In genomic region chr1:205528887-205529825, GRCh38 we compare ENCODE assay signal across 8 cellular contexts. TPM values are rescaled to one million over a fixed set of nuclear protein-coding genes. Genes with fewer than 3 reads are reported as not detected.
A peak's percentile ranks its signal among the peaks of the same experiment; 100 is the strongest.
DNase-seq lines count a peak whose midpoint lies in the region; ATAC-seq and TF ChIP-seq lines count a peak whose summit lies in the region.

No MANE protein-coding gene starts in this region.

- no peaks in the 10 kb centered on the region for H4K20me1 ChIP-seq in H9 (ENCODE audit: control insufficient read depth, insufficient read depth, insufficient read length)

- peaks cover 4 to 8% of the 10 kb centered on the region in 2 donors for H3K27me3 Mint-ChIP-seq in CD8-positive, alpha-beta memory T cell
- H3K27me3 Mint-ChIP-seq in H9 (ENCODE audit: low read depth), result peaks cover 6% of the 10 kb centered on the region
- H3K27me3 Mint-ChIP-seq in activated CD4-positive, alpha-beta memory T cell treated with anti-CD3 and anti-CD28 coated beads for 36 hours, result peaks cover 7% of the 10 kb centered on the region

- no peaks in the 10 kb centered on the region for H3K9me3 ChIP-seq in CD8-positive, alpha-beta memory T cell (ENCODE audit: low read length)
- H3K9me3 ChIP-seq in H9 (ENCODE audit: control insufficient read depth, low read depth, low read length), result no peaks in the 10 kb centered on the region

- H3K18ac ChIP-seq in H9 (ENCODE audit: insufficient read length, low read depth, low read length), result peak overlapping the region; percentile 15

- no peak overlapping the region for H2BK120ac ChIP-seq in H9 (ENCODE audit: low read depth, low read length, poor library complexity, severe bottlenecking)

- peak overlapping the region in 6 of 7 donors; percentile 34 to 78 (median 44) for H3K4me3 Mint-ChIP-seq in CD8-positive, alpha-beta memory T cell
- peak overlapping the region in 1 of 2 experiments; percentile 24; a peak in 2 of 5 replicates for H3K4me3 Mint-ChIP-seq in H9
- H3K4me3 Mint-ChIP-seq in activated CD4-positive, alpha-beta memory T cell treated with anti-CD3 and anti-CD28 coated beads for 36 hours, result peak overlapping the region; percentile 37

- ATAC-seq in HG02970 (IDR thresholded peaks at IDR 0.05; ENCODE audit: low FRiP score, unreplicated experiment), result no peak

- H3K79me1 ChIP-seq in H9 (ENCODE audit: insufficient read depth, low read depth, low read length, poor library complexity, severe bottlenecking), result no peaks in the 10 kb centered on the region

- H3K9me3 Mint-ChIP-seq in CD8-positive, alpha-beta memory T cell, result no peaks in the 10 kb centered on the region
- H3K9me3 Mint-ChIP-seq in H9, result no peaks in the 10 kb centered on the region
- H3K9me3 Mint-ChIP-seq in activated CD4-positive, alpha-beta memory T cell treated with anti-CD3 and anti-CD28 coated beads for 36 hours, result no peaks in the 10 kb centered on the region

- no peaks in the 10 kb centered on the region for H3K4me1 ChIP-seq in CD8-positive, alpha-beta memory T cell (ENCODE audit: insufficient read depth, low read length)
- H3K4me1 ChIP-seq in H9 (ENCODE audit: insufficient read depth, low read length), result no peaks in the 10 kb centered on the region

- H3K14ac ChIP-seq in H9 (ENCODE audit: insufficient read depth, low read length), result no peak overlapping the region

- TF ChIP-seq CTCF in H9 (conservative IDR thresholded peaks at IDR 0.05) (peak; percentile 99), dorsolateral prefrontal cortex (IDR thresholded peaks at IDR 0.05 in 54 of 56, conservative IDR thresholded peaks at IDR 0.05 in 2 of 56; ENCODE audit: low read depth in 1 of 56, partially characterized antibody in 56 of 56) (peak; percentile 78 to 99 (median 96))

- CTCF ChIA-PET in CD8-positive, alpha-beta memory T cell (lab: Charles Lee), result interaction anchor here (0.7 to 5.1 kb wide), 17 partner anchors 9 to 249 kb away, joined by 3 to 66 read pairs (median 4); partner anchors contain the start of gene ELK4
- CTCF ChIA-PET in activated CD4-positive, alpha-beta memory T cell treated with anti-CD3 and anti-CD28 coated beads for 36 hours (lab: Charles Lee), result interaction anchor here (0.6 to 11.0 kb wide), 24 partner anchors 8 to 553 kb away, joined by 3 to 321 read pairs (median 4); partner anchors contain the start of genes ELK4 and KLHDC8A

- peak overlapping the region; percentile 8 for H3K4me2 ChIP-seq in H9 (ENCODE audit: insufficient read depth, insufficient read length, low read length)

- no peak overlapping the region for H3K56ac ChIP-seq in H9 (ENCODE audit: insufficient read length, low read depth, low read length)

- no peak overlapping the region for H4K8ac ChIP-seq in H9 (replicated peaks; ENCODE audit: insufficient read length, low read depth, low read length)

- H3K27me3 ChIP-seq in CD8-positive, alpha-beta memory T cell (ENCODE audit: insufficient read depth, low read length, poor library complexity, severe bottlenecking), result no peaks in the 10 kb centered on the region
- H3K27me3 ChIP-seq in H9 (ENCODE audit: insufficient read depth, low read length) (no peaks in the 10 kb centered on the region), dorsolateral prefrontal cortex (no peaks in the 10 kb centered on the region)

- H3K4ac ChIP-seq in H9 (ENCODE audit: low read depth, low read length), result no peak overlapping the region

- peak overlapping the region in 1 of 8 donors; percentile 19 for H3K27ac Mint-ChIP-seq in CD8-positive, alpha-beta memory T cell
- H3K27ac Mint-ChIP-seq in H9, result no peak overlapping the region
- no peak overlapping the region for H3K27ac Mint-ChIP-seq in activated CD4-positive, alpha-beta memory T cell treated with anti-CD3 and anti-CD28 coated beads for 36 hours

- no peak overlapping the region for H4K5ac ChIP-seq in H9 (ENCODE audit: insufficient read length, low read depth, low read length)

- POLR2A ChIA-PET in CD8-positive, alpha-beta memory T cell (lab: Charles Lee), result no interaction called here
- POLR2A ChIA-PET in activated CD4-positive, alpha-beta memory T cell treated with anti-CD3 and anti-CD28 coated beads for 36 hours (lab: Charles Lee), result no interaction called here

- no peak overlapping the region for H2BK12ac ChIP-seq in H9 (ENCODE audit: insufficient read length, low read depth, low read length)

- peaks cover 0 to 7% (median 4%) of the 10 kb centered on the region in 3 donors for H3K4me1 Mint-ChIP-seq in CD8-positive, alpha-beta memory T cell
- H3K4me1 Mint-ChIP-seq in H9, result peaks cover 9 to 21% of the 10 kb centered on the region in 2 experiments
- peaks cover 4% of the 10 kb centered on the region for H3K4me1 Mint-ChIP-seq in activated CD4-positive, alpha-beta memory T cell treated with anti-CD3 and anti-CD28 coated beads for 36 hours (ENCODE audit: low read depth)

- H2AK5ac ChIP-seq in H9 (ENCODE audit: insufficient read length, low read length), result no peak overlapping the region

- H3K9ac ChIP-seq in H9 (ENCODE audit: extremely low read depth, insufficient read length, low read length), result no peak overlapping the region

- H3K4me3 ChIP-seq in CD8-positive, alpha-beta memory T cell (ENCODE audit: low read length), result no peak overlapping the region
- H3K4me3 ChIP-seq in dorsolateral prefrontal cortex, result peak overlapping the region; percentile 17 to 62 (median 47)

- H2BK20ac ChIP-seq in H9 (ENCODE audit: low read depth, low read length, poor library complexity, severe bottlenecking), result no peak overlapping the region

- peak; percentile 64 to 82 (median 75) for DNase-seq in CD8-positive, alpha-beta memory T cell
- DNase-seq in H9 (peak; percentile 90), NCI-H510A treated with DMSO at 0.1 percent for 48 hours (lab: John Stamatoyannopoulos, UW) (peak; percentile 32), dorsolateral prefrontal cortex (peak; percentile 67 to 96 (median 88)), lung microvascular endothelial cell (ENCODE audit: low read depth in 2 of 2) (peak; percentile 68 to 80)
- peak; percentile 85 for DNase-seq in activated CD4-positive, alpha-beta memory T cell treated with anti-CD3 and anti-CD28 coated beads for 36 hours
- DNase-seq in stimulated activated CD8-positive, alpha-beta memory T cell treated with anti-CD3 and anti-CD28 coated beads, Interleukin-12 subunit alpha, Interleukin-12 subunit beta, amount 100 ng/mL, for 24 hours (ENCODE audit: extremely low read depth), result peak; percentile 57

- no peak overlapping the region for H3K23ac ChIP-seq in H9 (ENCODE audit: insufficient read length, low read depth, low read length)

- no peak overlapping the region for H3K27ac ChIP-seq in CD8-positive, alpha-beta memory T cell (ENCODE audit: low read depth, low read length)
- H3K27ac ChIP-seq in H9 (ENCODE audit: insufficient read length, low read depth, low read length) (no peak overlapping the region), dorsolateral prefrontal cortex (peak overlapping the region in 51 of 59 donors; percentile 3 to 91 (median 70))

- no peak overlapping the region for H3T11ph ChIP-seq in H9 (ENCODE audit: low read length)

- no peaks in the 10 kb centered on the region for H3K23me2 ChIP-seq in H9 (ENCODE audit: insufficient read length, low read depth, low read length, poor library complexity, severe bottlenecking)

- H2BK15ac ChIP-seq in H9 (ENCODE audit: low read depth, low read length), result no peak overlapping the region

- no peak overlapping the region for H4K91ac ChIP-seq in H9 (ENCODE audit: insufficient read length, low read depth, low read length)

- no CpG with 5 or more reads among the region's 53 CpGs for WGBS in H9 (ENCODE audit: extremely low coverage, insufficient read length, low lambda C conversion rate)

- intact Hi-C loops in activated CD4-positive, alpha-beta memory T cell treated with anti-CD3 and anti-CD28 coated beads for 36 hours (cut with micrococcal nuclease), result loop anchor here (2.0 to 5.0 kb wide), 3 partner anchors 63 to 128 kb away; no protein-coding TSS in a partner anchor
- intact Hi-C loops in dorsolateral prefrontal cortex (cut with DNase I), result loop anchor here (1.0 to 10.0 kb wide), 7 partner anchors 14 to 254 kb away; partner anchors contain the start of gene ELK4 (in 2 of the 2)

- no peaks in the 10 kb centered on the region for H3K79me2 ChIP-seq in H9 (ENCODE audit: insufficient read depth, low read length)

- no peak overlapping the region for H2BK5ac ChIP-seq in H9 (ENCODE audit: insufficient read length, low read length)

- no peaks in the 10 kb centered on the region for H3K36me3 Mint-ChIP-seq in CD8-positive, alpha-beta memory T cell
- peaks cover 22 to 69% (median 42%) of the 10 kb centered on the region in 3 experiments; a peak in 6 of 7 replicates for H3K36me3 Mint-ChIP-seq in H9 (ENCODE audit: insufficient read depth in 1 of 3, low read depth in 3 of 3)
- no peaks in the 10 kb centered on the region for H3K36me3 Mint-ChIP-seq in activated CD4-positive, alpha-beta memory T cell treated with anti-CD3 and anti-CD28 coated beads for 36 hours

- H2AFZ ChIP-seq in H9 (ENCODE audit: low read length), result no peak overlapping the region

- no peaks in the 10 kb centered on the region for H3K36me3 ChIP-seq in CD8-positive, alpha-beta memory T cell (ENCODE audit: insufficient read depth, low read length)

RNA-seq across cellular contexts. Expression of gene CDK18, which starts 24.7 kb away (rescaled TPM):
- 1 to 10 TPM; 1.4 to 1.6 TPM for total RNA-seq in CD8-positive, alpha-beta memory T cell
- 0.43 TPM for polyA plus RNA-seq in CD8-positive, alpha-beta memory T cell
- 34.6 and 38.5 TPM in 2 replicates for total RNA-seq in H9 (2021)
- total RNA-seq in activated CD4-positive, alpha-beta memory T cell treated with anti-CD3 and anti-CD28 coated beads for 36 hours, result 1 to 10 TPM; 2.5 to 2.6 TPM
- 100 to 1,000 TPM in 101 of 120 experiments, 10 to 100 TPM in 19; 55.9 to 606 (median 176) TPM for total RNA-seq in dorsolateral prefrontal cortex
- 0.20 and 0.44 TPM in 2 replicates for total RNA-seq in lung microvascular endothelial cell

Comparison
In these comparisons a context has a peak if more than half of its experiments do, and no peak if none do; other contexts are left out.
1. DNase-seq: peak in every context shown above with its lines; median percentile 90 in H9; 88 in dorsolateral prefrontal cortex; 85 in activated CD4-positive, alpha-beta memory T cell treated with anti-CD3 and anti-CD28 coated beads for 36 hours; 75 in CD8-positive, alpha-beta memory T cell; 74 in lung microvascular endothelial cell; 57 in stimulated activated CD8-positive, alpha-beta memory T cell treated with anti-CD3 and anti-CD28 coated beads, Interleukin-12 subunit alpha, Interleukin-12 subunit beta, amount 100 ng/mL, for 24 hours; 32 in NCI-H510A treated with DMSO at 0.1 percent for 48 hours.
2. H3K27ac ChIP-seq: peak in dorsolateral prefrontal cortex (51 of 59); none in CD8-positive, alpha-beta memory T cell (single experiment) and H9 (single experiment).